In genomic region chr7:148153611-148154010, GRCh38 we compare ENCODE assay signal across 14 cellular contexts.
DNase-seq lines count a peak whose midpoint lies in the region; ATAC-seq and TF ChIP-seq lines count a peak whose summit lies in the region.
"Had no signal": no experiment of that assay in that cellular context is flagged by ENCODE, and none has a peak within 500 bp of the region (broad histone marks: within the 10 kb centered on the region; RNA-seq: fewer than 3 reads in every experiment).

No MANE protein-coding gene starts in this region.

- H3K36me3 ChIP-seq in liver (ENCODE audit: control insufficient read depth in 4 of 4, insufficient read depth in 3 of 4, low read depth in 1 of 4, low read length in 3 of 4) (no peaks in the 10 kb centered on the region), testis (ENCODE audit: low read depth, missing control alignments) (no peaks in the 10 kb centered on the region)

- no peaks in the 10 kb centered on the region for H3K4me1 Mint-ChIP-seq in T-cell

- no peak overlapping the region for H3K9ac ChIP-seq in liver (ENCODE audit: low read depth in 1 of 2, low read length in 2 of 2)
- H3K9ac ChIP-seq: KMS-11 had no signal

- 18% methylated on average over 2 of the region's 2 CpGs for WGBS in liver
- WGBS in testis, 2 donors, result 26 to 69% methylated on average over 2 of the region's 2 CpGs

- H3K27me3 ChIP-seq in liver (ENCODE audit: control insufficient read depth in 4 of 4, insufficient read depth in 4 of 4, low read length in 3 of 4) (peaks cover 0 to 6% (median 0%) of the 10 kb centered on the region in 4 donors), testis (no peaks in the 10 kb centered on the region)

- no peak for ATAC-seq in T-cell (replicated peaks in 1 of 4)
- ATAC-seq: activated CD8-positive, alpha-beta T cell treated with anti-CD3 and anti-CD28 coated beads for 36 hours; activated naive CD4-positive, alpha-beta T cell treated with anti-CD3 and anti-CD28 coated beads, Interleukin-2, amount 50 U/mL, for 72 hours; effector memory CD8-positive, alpha-beta T cell; HCT116 had no signal

- POLR2A ChIA-PET in RWPE1 (lab: Yijun Ruan, JAX; ENCODE audit: low non-redundant PET), result no interaction called here
- POLR2A ChIA-PET in T-cell (lab: Charles Lee), result interaction anchor here in 1 of 2 donors (0.7 kb wide), 1 partner anchor 175 kb away, joined by 4 read pairs; no protein-coding TSS in a partner anchor

- peaks cover 1 to 15% (median 13%) of the 10 kb centered on the region in 4 donors for H3K4me1 ChIP-seq in liver (ENCODE audit: control insufficient read depth in 4 of 4, insufficient read depth in 4 of 4, low read length in 3 of 4)
- H3K4me1 ChIP-seq in testis, result peaks cover 21% of the 10 kb centered on the region

- CTCF ChIA-PET in RWPE1 (lab: Yijun Ruan, JAX), result no interaction called here
- CTCF ChIA-PET in T-cell (lab: Charles Lee), result interaction anchor here in 1 of 2 donors (0.6 kb wide), 1 partner anchor 14 kb away, joined by 3 read pairs; no protein-coding TSS in a partner anchor

- H3K27me3 Mint-ChIP-seq in T-cell, result peaks cover 3 to 5% of the 10 kb centered on the region in 2 donors

- intact Hi-C loops in testis (cut with DNase I; ENCODE audit: low total_unique reads), result no loop called here

- no peak for TF ChIP-seq CTCF in liver (IDR thresholded peaks at IDR 0.05; ENCODE audit: low read depth, low read length, missing input control)
- TF ChIP-seq CTCF in testis (IDR thresholded peaks at IDR 0.05), result no peak
- TF ChIP-seq CTCF in RWPE1 (conservative IDR thresholded peaks at IDR 0.05; ENCODE audit: low read depth), result no peak

- peaks cover 0 to 10% (median 0%) of the 10 kb centered on the region in 3 donors for H3K9me3 Mint-ChIP-seq in T-cell
- H3K9me3 Mint-ChIP-seq: activated CD8-positive, alpha-beta T cell treated with anti-CD3 and anti-CD28 coated beads for 36 hours; T-helper 1 cell treated with Interleukin-12 subunit alpha and Interleukin-12 subunit beta and Interleukin-4 antibody, amounts not matched to agents 30 μg/mL and 1 μg/mL, for 36 hours had no signal

- no peak for TF ChIP-seq POLR2A in testis (IDR thresholded peaks at IDR 0.05)

- H3K27ac ChIP-seq in liver (ENCODE audit: low read depth in 1 of 2, low read length in 2 of 2) (no peak overlapping the region), testis (peak overlapping the region; percentile 9 to 54), RWPE1 (no peak overlapping the region)
- H3K27ac ChIP-seq: KMS-11, skin epidermis had no signal

- H3K9me3 ChIP-seq in liver (ENCODE audit: control insufficient read depth in 4 of 4, low read length in 3 of 4) (no peaks in the 10 kb centered on the region), testis (no peaks in the 10 kb centered on the region)

- peak; percentile 31 to 40 for TF ChIP-seq RAD21 in liver (IDR thresholded peaks at IDR 0.05)

- H3K27ac Mint-ChIP-seq in T-cell, result no peak overlapping the region
- H3K27ac Mint-ChIP-seq: activated CD8-positive, alpha-beta T cell treated with anti-CD3 and anti-CD28 coated beads for 36 hours; activated naive CD4-positive, alpha-beta T cell treated with anti-CD3 and anti-CD28 coated beads, Interleukin-2, amount 50 U/mL, for 72 hours; effector memory CD8-positive, alpha-beta T cell; T-helper 1 cell treated with Interleukin-12 subunit alpha and Interleukin-12 subunit beta and Interleukin-4 antibody, amounts not matched to agents 30 μg/mL and 1 μg/mL, for 36 hours had no signal

- no peak overlapping the region for H3K4me3 Mint-ChIP-seq in T-cell
- H3K4me3 Mint-ChIP-seq: activated CD8-positive, alpha-beta T cell treated with anti-CD3 and anti-CD28 coated beads for 36 hours; effector memory CD8-positive, alpha-beta T cell; T-helper 1 cell treated with Interleukin-12 subunit alpha and Interleukin-12 subunit beta and Interleukin-4 antibody, amounts not matched to agents 30 μg/mL and 1 μg/mL, for 36 hours had no signal

- peak; percentile 96 for DNase-seq in NCI-H2029 (lab: John Stamatoyannopoulos, UW)
- DNase-seq in amniotic epithelial cell (ENCODE audit: low read depth), result peak; percentile 63
- peak; percentile 91 for DNase-seq in testis
- DNase-seq in RWPE1 (ENCODE audit: low spot score), result no peak
- DNase-seq in NCI-H1694 (lab: John Stamatoyannopoulos, UW), result no peak
- DNase-seq in T-cell, result no peak
- DNase-seq: activated CD8-positive, alpha-beta T cell treated with anti-CD3 and anti-CD28 coated beads for 36 hours; effector memory CD8-positive, alpha-beta T cell had no signal

- H3K36me3 Mint-ChIP-seq in T-cell, result no peaks in the 10 kb centered on the region
- H3K36me3 Mint-ChIP-seq: activated naive CD4-positive, alpha-beta T cell treated with anti-CD3 and anti-CD28 coated beads, Interleukin-2, amount 50 U/mL, for 72 hours had no signal

- H3K4me3 ChIP-seq in liver (ENCODE audit: low read depth in 1 of 3, low read length in 3 of 3) (no peak overlapping the region), testis (no peak overlapping the region)
- H3K4me3 ChIP-seq: skin epidermis had no signal

TF ChIP-seq in liver, 16 proteins besides CTCF, POLR2A, EP300 and RAD21:
- peak; percentile 98 for TF ChIP-seq NR2F2 (IDR thresholded peaks at IDR 0.05)
- TF ChIP-seq FOXA2 (IDR thresholded peaks at IDR 0.05), result peak; percentile 59
- TF ChIP-seq, protein P1, sequence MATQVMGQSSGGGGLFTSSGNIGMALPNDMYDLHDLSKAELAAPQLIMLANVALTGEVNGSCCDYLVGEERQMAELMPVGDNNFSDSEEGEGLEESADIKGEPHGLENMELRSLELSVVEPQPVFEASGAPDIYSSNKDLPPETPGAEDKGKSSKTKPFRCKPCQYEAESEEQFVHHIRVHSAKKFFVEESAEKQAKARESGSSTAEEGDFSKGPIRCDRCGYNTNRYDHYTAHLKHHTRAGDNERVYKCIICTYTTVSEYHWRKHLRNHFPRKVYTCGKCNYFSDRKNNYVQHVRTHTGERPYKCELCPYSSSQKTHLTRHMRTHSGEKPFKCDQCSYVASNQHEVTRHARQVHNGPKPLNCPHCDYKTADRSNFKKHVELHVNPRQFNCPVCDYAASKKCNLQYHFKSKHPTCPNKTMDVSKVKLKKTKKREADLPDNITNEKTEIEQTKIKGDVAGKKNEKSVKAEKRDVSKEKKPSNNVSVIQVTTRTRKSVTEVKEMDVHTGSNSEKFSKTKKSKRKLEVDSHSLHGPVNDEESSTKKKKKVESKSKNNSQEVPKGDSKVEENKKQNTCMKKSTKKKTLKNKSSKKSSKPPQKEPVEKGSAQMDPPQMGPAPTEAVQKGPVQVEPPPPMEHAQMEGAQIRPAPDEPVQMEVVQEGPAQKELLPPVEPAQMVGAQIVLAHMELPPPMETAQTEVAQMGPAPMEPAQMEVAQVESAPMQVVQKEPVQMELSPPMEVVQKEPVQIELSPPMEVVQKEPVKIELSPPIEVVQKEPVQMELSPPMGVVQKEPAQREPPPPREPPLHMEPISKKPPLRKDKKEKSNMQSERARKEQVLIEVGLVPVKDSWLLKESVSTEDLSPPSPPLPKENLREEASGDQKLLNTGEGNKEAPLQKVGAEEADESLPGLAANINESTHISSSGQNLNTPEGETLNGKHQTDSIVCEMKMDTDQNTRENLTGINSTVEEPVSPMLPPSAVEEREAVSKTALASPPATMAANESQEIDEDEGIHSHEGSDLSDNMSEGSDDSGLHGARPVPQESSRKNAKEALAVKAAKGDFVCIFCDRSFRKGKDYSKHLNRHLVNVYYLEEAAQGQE (IDR thresholded peaks at IDR 0.05), result no peak
- TF ChIP-seq HNF4A (conservative IDR thresholded peaks at IDR 0.05), result peak; percentile 45 to 80
- TF ChIP-seq HNF4G (IDR thresholded peaks at IDR 0.05), result no peak
- peak; percentile 40 for TF ChIP-seq ATF3 (IDR thresholded peaks at IDR 0.05)
- TF ChIP-seq EGR1 (IDR thresholded peaks at IDR 0.05; ENCODE audit: low read depth in 2 of 2), result peak in 1 of 2 donors; percentile 53
- no peak for TF ChIP-seq TAF1 (conservative IDR thresholded peaks at IDR 0.05)
- peak; percentile 75 for TF ChIP-seq YY1 (IDR thresholded peaks at IDR 0.05)
- peak; percentile 86 for TF ChIP-seq MAX (IDR thresholded peaks at IDR 0.05)
- peak; percentile 56 to 86 for TF ChIP-seq RXRA (IDR thresholded peaks at IDR 0.05)
- TF ChIP-seq JUND (IDR thresholded peaks at IDR 0.05), result peak; percentile 58 to 85
- peak; percentile 52 for TF ChIP-seq SP1 (IDR thresholded peaks at IDR 0.05)
- TF ChIP-seq FOXA1 (IDR thresholded peaks at IDR 0.05), result peak; percentile 54
- TF ChIP-seq ZBTB33 (IDR thresholded peaks at IDR 0.05), result peak; percentile 62
- TF ChIP-seq GABPA (IDR thresholded peaks at IDR 0.05 in 1 of 2, conservative IDR thresholded peaks at IDR 0.05 in 1 of 2), result peak in 1 of 2 donors; percentile 28

Comparison
In these comparisons a context has a peak if more than half of its experiments do, and no peak if none do; other contexts are left out.
1. DNase-seq: peak in NCI-H2029 (single experiment), amniotic epithelial cell (single experiment) and testis (single experiment); none in RWPE1 (single experiment), NCI-H1694 (single experiment) and T-cell (0 of 34).
2. H3K27ac ChIP-seq: peak in testis (2 of 2); none in liver (0 of 2) and RWPE1 (single experiment).